In genomic region chr7:78019457-78020130, GRCh38 we compare ENCODE assay signal across 8 cellular contexts.
DNase-seq lines count a peak whose midpoint lies in the region; ATAC-seq and TF ChIP-seq lines count a peak whose summit lies in the region.

No MANE protein-coding gene starts in this region.

- POLR2A ChIA-PET in Panc1 (lab: Charles Lee): interaction anchor here (0.6 kb wide), 1 partner anchor 682 kb away, joined by 4 read pairs; no protein-coding TSS in a partner anchor

- H4K20me1 ChIP-seq in DND-41 (ENCODE audit: insufficient read depth, low read length): no peaks in the 10 kb centered on the region

- H3K27ac ChIP-seq in DND-41 (ENCODE audit: low read length) (no peak overlapping the region), Panc1 (ENCODE audit: low read length) (no peak overlapping the region), substantia nigra (ENCODE audit: low read depth, low read length, poor library complexity, severe bottlenecking) (peak overlapping the region; percentile 79)

- no peak for TF ChIP-seq RAD21 in Ishikawa (IDR thresholded peaks at IDR 0.05; ENCODE audit: low read depth)

- no peaks in the 10 kb centered on the region for H3K27me3 Mint-ChIP-seq in nephron (ENCODE audit: low read depth)

- TF ChIP-seq CTCF in DND-41 (IDR thresholded peaks at IDR 0.05; ENCODE audit: borderline replicate concordance, extremely low read depth, low read length, poor library complexity, severe bottlenecking) (no peak), Panc1 (IDR thresholded peaks at IDR 0.05) (no peak), fibroblast of the aortic adventitia (IDR thresholded peaks at IDR 0.05; ENCODE audit: insufficient read depth, low read length) (no peak), nephron (IDR thresholded peaks at IDR 0.05; ENCODE audit: unreplicated experiment in 3 of 3) (no peak)

- no peak overlapping the region for H2AFZ ChIP-seq in DND-41 (ENCODE audit: low read depth, low read length)

- intact Hi-C loops in Panc1 (cut with micrococcal nuclease; ENCODE audit: unreplicated experiment): loop anchor here (5.0 to 10.0 kb wide), 3 partner anchors 208 to 1155 kb away; no protein-coding TSS in a partner anchor

- H3K4me2 ChIP-seq in DND-41 (ENCODE audit: insufficient read depth, low read length): peak overlapping the region; percentile 42; the same call in 1 of the 2 replicates

- no peaks in the 10 kb centered on the region for H3K9me3 ChIP-seq in DND-41 (ENCODE audit: insufficient read depth, low read length, severe bottlenecking)
- H3K9me3 ChIP-seq in Panc1 (ENCODE audit: control insufficient read depth, insufficient read depth, low read depth, low read length): no peaks in the 10 kb centered on the region

- no peak for TF ChIP-seq EP300 in Ishikawa (IDR thresholded peaks at IDR 0.05; ENCODE audit: borderline replicate concordance)

- H3K27ac Mint-ChIP-seq in nephron: peak overlapping the region; percentile 94 to 99 (median 98)

- H3K4me1 Mint-ChIP-seq in nephron: peaks cover 41% of the 10 kb centered on the region

- H3K36me3 Mint-ChIP-seq in nephron (ENCODE audit: low read depth): no peaks in the 10 kb centered on the region

- H3K36me3 ChIP-seq in DND-41 (ENCODE audit: insufficient read depth, low read length): no peaks in the 10 kb centered on the region
- H3K36me3 ChIP-seq in Panc1 (ENCODE audit: control insufficient read depth, insufficient read depth, low read length): no peaks in the 10 kb centered on the region

- H3K4me3 ChIP-seq in DND-41 (ENCODE audit: low read depth in 1 of 2, low read length in 2 of 2) (no peak overlapping the region; a peak in 1 of 4 replicates), Panc1 (ENCODE audit: low read depth in 2 of 2, low read length in 2 of 2) (peak overlapping the region; percentile 52 to 71), fibroblast of the aortic adventitia (ENCODE audit: low read depth, low read length) (peak overlapping the region; percentile 65)

- peak overlapping the region; percentile 89 to 94 (median 92) for H3K4me3 Mint-ChIP-seq in nephron

- ATAC-seq in DND-41 (ENCODE audit: insufficient read depth, low read depth): peak; percentile 55; the same call in 2 of the 3 replicates
- ATAC-seq in GM21786 (IDR thresholded peaks at IDR 0.05; ENCODE audit: unreplicated experiment): peak; percentile 90
- ATAC-seq in Panc1: peak; percentile 98

- peaks cover 25% of the 10 kb centered on the region for H3K27me3 ChIP-seq in DND-41 (ENCODE audit: insufficient read depth, low read length, poor library complexity)
- peaks cover 29% of the 10 kb centered on the region for H3K27me3 ChIP-seq in Panc1 (ENCODE audit: control insufficient read depth, insufficient read depth, low read length)

- DNase-seq in DND-41 (peak; percentile 13), Panc1 (ENCODE audit: low read depth, low spot score) (no peak), fibroblast of the aortic adventitia (ENCODE audit: low read depth) (peak; percentile 78), substantia nigra (lab: John Stamatoyannopoulos, UW) (peak; percentile 33 to 89 (median 71))
- peak; percentile 48 for DNase-seq in activated T-helper 9 cell treated with anti-CD3 and anti-CD28 coated beads, Interleukin-2, amount 50 U/mL, for 16 hours (ENCODE audit: low read depth)

- no peaks in the 10 kb centered on the region for H3K79me2 ChIP-seq in DND-41 (ENCODE audit: insufficient read depth, low read length)

- H3K9ac ChIP-seq in DND-41 (ENCODE audit: low read depth, low read length): no peak overlapping the region

- no peaks in the 10 kb centered on the region for H3K9me3 Mint-ChIP-seq in nephron

- in situ Hi-C loops in Panc1 (cut with HindIII; ENCODE audit: low pct_unique_long_range_greater_than_20kb, low sequenced_read_pairs): no loop called here

- CTCF ChIA-PET in Panc1 (lab: Charles Lee): interaction anchor here (0.5 kb wide), 1 partner anchor 50 kb away, joined by 4 read pairs; no protein-coding TSS in a partner anchor

- H3K4me1 ChIP-seq in DND-41 (ENCODE audit: insufficient read depth, low read length) (peaks cover 2% of the 10 kb centered on the region; the same call in 1 of the 2 replicates), Panc1 (ENCODE audit: control insufficient read depth, insufficient read depth, low read length) (peaks cover 13% of the 10 kb centered on the region)

- BruUV-seq in Panc1 (replicated peaks; lab: Mats Ljungman, UMichigan): no TSS peak

TF ChIP-seq in Ishikawa, 13 proteins besides CTCF, POLR2A, EP300 and RAD21:
- TF ChIP-seq REST (IDR thresholded peaks at IDR 0.05; ENCODE audit: low read depth) (no peak), CEBPB (IDR thresholded peaks at IDR 0.05) (no peak), USF1 (IDR thresholded peaks at IDR 0.05) (no peak), TAF1 (IDR thresholded peaks at IDR 0.05; ENCODE audit: low read depth) (peak; percentile 46; the same call in 1 of the 2 replicates)

Comparison
In these comparisons a context has a peak if more than half of its experiments do, and no peak if none do; other contexts are left out.
1. H3K4me3 ChIP-seq: peak in Panc1 (2 of 2) and fibroblast of the aortic adventitia (single experiment); none in DND-41 (0 of 2).
2. Peak in every context shown above with its lines, with median percentiles within 50 percentile points of each other: ATAC-seq.